25 cellular contexts compared by ENCODE assay signal in the genomic region with DNA sequence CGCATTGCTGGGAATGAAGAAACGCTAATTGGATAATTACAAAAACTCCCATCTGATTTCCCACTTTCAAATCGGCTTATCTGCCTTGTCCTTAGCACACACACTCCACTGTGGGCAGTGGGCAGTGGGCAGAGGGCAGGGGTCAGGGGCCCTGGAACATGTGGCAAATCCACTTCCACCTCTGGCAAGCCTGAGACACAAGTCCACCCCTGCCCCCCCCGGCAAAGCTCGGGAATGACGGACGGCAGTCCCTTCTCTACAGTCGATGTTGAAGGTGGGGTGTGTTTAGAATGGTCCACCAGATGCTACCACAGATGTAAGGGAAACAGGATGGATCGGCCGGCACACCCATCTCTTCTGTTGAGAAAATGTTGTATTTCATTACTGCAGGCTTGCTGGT.
"Had no signal": no experiment of that assay in that cellular context is flagged by ENCODE, and none has a peak within 500 bp of the region (broad histone marks: within the 10 kb centered on the region; RNA-seq: fewer than 3 reads in every experiment).

No MANE protein-coding gene starts in this region.

- H3K27ac ChIP-seq: brain microvascular endothelial cell, PC-9, RWPE1 had no signal

- H3K4me2 ChIP-seq: PC-9 had no signal

- H3K4me3 ChIP-seq: K562, PC-9 had no signal

- H3K36me3 ChIP-seq: brain microvascular endothelial cell had no signal

- DNase-seq: activated CD4-positive, alpha-beta T cell treated with anti-CD3 and anti-CD28 coated beads for 36 hours; activated CD4-positive, alpha-beta T cell treated with anti-CD3 and anti-CD28 coated beads, Interleukin-2, amount 10 ng/mL, durations not matched to agents 7 days and 5 days; activated CD4-positive, alpha-beta T cell treated with anti-CD3 and anti-CD28 coated beads, Interleukin-2, amount 50 U/mL, for 48 hours; activated CD8-positive, alpha-beta T cell treated with anti-CD3 and anti-CD28 coated beads, Interleukin-2, amount 10 ng/mL, durations not matched to agents 7 days and 5 days; activated naive CD4-positive, alpha-beta T cell treated with anti-CD3 and anti-CD28 coated beads, Interleukin-2, amount 50 U/mL, for 16 hours; activated naive CD8-positive, alpha-beta T cell treated with anti-CD3 and anti-CD28 coated beads for 36 hours; activated T-cell treated with anti-CD3 and anti-CD28 coated beads, Interleukin-2, amount 50 U/mL, for 24 hours; amniotic stem cell; brain microvascular endothelial cell; central memory CD4-positive, alpha-beta T cell; NCI-H1105; NCI-H1417 treated with DMSO at 0.1 percent for 48 hours; NCI-H187 treated with DMSO at 0.1 percent for 48 hours; NCI-H2081; NCI-H2227 treated with DMSO at 0.1 percent for 48 hours; NCI-H446; NCI-H510A treated with DMSO at 0.1 percent for 48 hours; NCI-H69; NK-92 treated with Interleukin-12 subunit alpha and Interleukin-12 subunit beta, amount 100 ng/mL, for 24 hours; PC-9; SIG-M5; T-cell; T-helper 17 cell had no signal

- H3K27me3 ChIP-seq: brain microvascular endothelial cell had no signal
